ENCODE assay signal across 1 cellular context in genomic region chr15:99628374-99629001, GRCh38.
TF ChIP-seq lines count a peak whose summit lies in the region.

No MANE protein-coding gene starts in this region.

TF ChIP-seq in HepG2, 621 proteins besides CTCF, POLR2A, EP300 and RAD21 (continued from another document and continues in another):
- TF ChIP-seq, protein P1, sequence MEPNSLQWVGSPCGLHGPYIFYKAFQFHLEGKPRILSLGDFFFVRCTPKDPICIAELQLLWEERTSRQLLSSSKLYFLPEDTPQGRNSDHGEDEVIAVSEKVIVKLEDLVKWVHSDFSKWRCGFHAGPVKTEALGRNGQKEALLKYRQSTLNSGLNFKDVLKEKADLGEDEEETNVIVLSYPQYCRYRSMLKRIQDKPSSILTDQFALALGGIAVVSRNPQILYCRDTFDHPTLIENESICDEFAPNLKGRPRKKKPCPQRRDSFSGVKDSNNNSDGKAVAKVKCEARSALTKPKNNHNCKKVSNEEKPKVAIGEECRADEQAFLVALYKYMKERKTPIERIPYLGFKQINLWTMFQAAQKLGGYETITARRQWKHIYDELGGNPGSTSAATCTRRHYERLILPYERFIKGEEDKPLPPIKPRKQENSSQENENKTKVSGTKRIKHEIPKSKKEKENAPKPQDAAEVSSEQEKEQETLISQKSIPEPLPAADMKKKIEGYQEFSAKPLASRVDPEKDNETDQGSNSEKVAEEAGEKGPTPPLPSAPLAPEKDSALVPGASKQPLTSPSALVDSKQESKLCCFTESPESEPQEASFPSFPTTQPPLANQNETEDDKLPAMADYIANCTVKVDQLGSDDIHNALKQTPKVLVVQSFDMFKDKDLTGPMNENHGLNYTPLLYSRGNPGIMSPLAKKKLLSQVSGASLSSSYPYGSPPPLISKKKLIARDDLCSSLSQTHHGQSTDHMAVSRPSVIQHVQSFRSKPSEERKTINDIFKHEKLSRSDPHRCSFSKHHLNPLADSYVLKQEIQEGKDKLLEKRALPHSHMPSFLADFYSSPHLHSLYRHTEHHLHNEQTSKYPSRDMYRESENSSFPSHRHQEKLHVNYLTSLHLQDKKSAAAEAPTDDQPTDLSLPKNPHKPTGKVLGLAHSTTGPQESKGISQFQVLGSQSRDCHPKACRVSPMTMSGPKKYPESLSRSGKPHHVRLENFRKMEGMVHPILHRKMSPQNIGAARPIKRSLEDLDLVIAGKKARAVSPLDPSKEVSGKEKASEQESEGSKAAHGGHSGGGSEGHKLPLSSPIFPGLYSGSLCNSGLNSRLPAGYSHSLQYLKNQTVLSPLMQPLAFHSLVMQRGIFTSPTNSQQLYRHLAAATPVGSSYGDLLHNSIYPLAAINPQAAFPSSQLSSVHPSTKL (CRISPR knock-in tag; IDR thresholded peaks at IDR 0.05): peak; percentile 64; the same call in 1 of the 2 replicates
- TF ChIP-seq RFX1 (IDR thresholded peaks at IDR 0.05) (peak; percentile 30; the same call in 1 of the 2 replicates), SOX13 (IDR thresholded peaks at IDR 0.05) (no peak), SOX13 (CRISPR knock-in tag; conservative IDR thresholded peaks at IDR 0.05 in 1 of 2, IDR thresholded peaks at IDR 0.05 in 1 of 2) (peak in 1 of 2 experiments; percentile 69; a peak in 2 of 4 replicates), TP53 (CRISPR knock-in tag; conservative IDR thresholded peaks at IDR 0.05) (no peak), MLLT10 (CRISPR knock-in tag; IDR thresholded peaks at IDR 0.05) (no peak), ONECUT2 (CRISPR knock-in tag; IDR thresholded peaks at IDR 0.05) (0 out of 2 replicates have a peak, but pooled peaks have one; percentile 22), HNRNPH1 (optimal IDR thresholded peaks at IDR 0.05; ENCODE audit: low read depth, low read length) (no peak), ZNF513 (CRISPR knock-in tag; conservative IDR thresholded peaks at IDR 0.05) (no peak), NFIC (IDR thresholded peaks at IDR 0.05; ENCODE audit: low read length) (peak; percentile 48; the same call in 1 of the 2 replicates), CC2D1A (CRISPR knock-in tag; IDR thresholded peaks at IDR 0.05) (no peak), ZNF264 (CRISPR knock-in tag; IDR thresholded peaks at IDR 0.05) (no peak), ZNF891 (CRISPR knock-in tag; IDR thresholded peaks at IDR 0.05) (no peak), ZNF503 (CRISPR knock-in tag; IDR thresholded peaks at IDR 0.05) (no peak), GABPB1 (CRISPR knock-in tag; IDR thresholded peaks at IDR 0.05) (no peak), TSC22D2 (CRISPR knock-in tag; IDR thresholded peaks at IDR 0.05; ENCODE audit: borderline replicate concordance) (no peak), GATAD2A (CRISPR knock-in tag; IDR thresholded peaks at IDR 0.05) (peak; percentile 83), XRCC5 (optimal IDR thresholded peaks at IDR 0.05; ENCODE audit: low read length) (no peak), ASH2L (IDR thresholded peaks at IDR 0.05; ENCODE audit: insufficient read length, low read depth, low read length) (peak; percentile 38), RBAK (CRISPR knock-in tag; IDR thresholded peaks at IDR 0.05) (no peak), TBX3 (IDR thresholded peaks at IDR 0.05; ENCODE audit: borderline replicate concordance) (no peak), NCOA2 (CRISPR knock-in tag; IDR thresholded peaks at IDR 0.05) (peak; percentile 46; the same call in 1 of the 2 replicates), ZNF790 (CRISPR knock-in tag; IDR thresholded peaks at IDR 0.05; ENCODE audit: borderline replicate concordance) (no peak), JUND (CRISPR knock-in tag; IDR thresholded peaks at IDR 0.05) (no peak), CEBPB (IDR thresholded peaks at IDR 0.05; ENCODE audit: borderline replicate concordance, low read depth, low read length) (peak; percentile 65; the same call in 1 of the 2 replicates), JDP2 (CRISPR knock-in tag; IDR thresholded peaks at IDR 0.05; ENCODE audit: borderline replicate concordance) (no peak), HOXA7 (CRISPR knock-in tag; IDR thresholded peaks at IDR 0.05) (no peak), ZNF883 (CRISPR knock-in tag; IDR thresholded peaks at IDR 0.05; ENCODE audit: not compliant biosample characterization) (no peak), FOXA3 (CRISPR knock-in tag; IDR thresholded peaks at IDR 0.05) (peak; percentile 44), SMAD9 (CRISPR knock-in tag; IDR thresholded peaks at IDR 0.05) (no peak), PAXIP1 (CRISPR knock-in tag; conservative IDR thresholded peaks at IDR 0.05) (peak; percentile 64), HNF4A (CRISPR knock-in tag; IDR thresholded peaks at IDR 0.05) (0 out of 2 replicates have a peak, but pooled peaks have one; percentile 18), MIER3 (CRISPR knock-in tag; IDR thresholded peaks at IDR 0.05; ENCODE audit: borderline replicate concordance) (no peak), POGZ (CRISPR knock-in tag; IDR thresholded peaks at IDR 0.05) (0 out of 2 replicates have a peak, but pooled peaks have one; percentile 15), MTERF4 (CRISPR knock-in tag; IDR thresholded peaks at IDR 0.05) (no peak)
- TF ChIP-seq, protein P2, sequence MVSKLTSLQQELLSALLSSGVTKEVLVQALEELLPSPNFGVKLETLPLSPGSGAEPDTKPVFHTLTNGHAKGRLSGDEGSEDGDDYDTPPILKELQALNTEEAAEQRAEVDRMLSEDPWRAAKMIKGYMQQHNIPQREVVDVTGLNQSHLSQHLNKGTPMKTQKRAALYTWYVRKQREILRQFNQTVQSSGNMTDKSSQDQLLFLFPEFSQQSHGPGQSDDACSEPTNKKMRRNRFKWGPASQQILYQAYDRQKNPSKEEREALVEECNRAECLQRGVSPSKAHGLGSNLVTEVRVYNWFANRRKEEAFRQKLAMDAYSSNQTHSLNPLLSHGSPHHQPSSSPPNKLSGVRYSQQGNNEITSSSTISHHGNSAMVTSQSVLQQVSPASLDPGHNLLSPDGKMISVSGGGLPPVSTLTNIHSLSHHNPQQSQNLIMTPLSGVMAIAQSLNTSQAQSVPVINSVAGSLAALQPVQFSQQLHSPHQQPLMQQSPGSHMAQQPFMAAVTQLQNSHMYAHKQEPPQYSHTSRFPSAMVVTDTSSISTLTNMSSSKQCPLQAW (CRISPR knock-in tag; IDR thresholded peaks at IDR 0.05): no peak
- TF ChIP-seq, protein P3, sequence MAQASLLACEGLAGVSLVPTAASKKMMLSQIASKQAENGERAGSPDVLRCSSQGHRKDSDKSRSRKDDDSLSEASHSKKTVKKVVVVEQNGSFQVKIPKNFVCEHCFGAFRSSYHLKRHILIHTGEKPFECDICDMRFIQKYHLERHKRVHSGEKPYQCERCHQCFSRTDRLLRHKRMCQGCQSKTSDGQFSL (CRISPR knock-in tag; IDR thresholded peaks at IDR 0.05): no peak
- TF ChIP-seq, protein P4, sequence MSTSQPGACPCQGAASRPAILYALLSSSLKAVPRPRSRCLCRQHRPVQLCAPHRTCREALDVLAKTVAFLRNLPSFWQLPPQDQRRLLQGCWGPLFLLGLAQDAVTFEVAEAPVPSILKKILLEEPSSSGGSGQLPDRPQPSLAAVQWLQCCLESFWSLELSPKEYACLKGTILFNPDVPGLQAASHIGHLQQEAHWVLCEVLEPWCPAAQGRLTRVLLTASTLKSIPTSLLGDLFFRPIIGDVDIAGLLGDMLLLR (CRISPR knock-in tag; IDR thresholded peaks at IDR 0.05): no peak
- TF ChIP-seq, protein P5, sequence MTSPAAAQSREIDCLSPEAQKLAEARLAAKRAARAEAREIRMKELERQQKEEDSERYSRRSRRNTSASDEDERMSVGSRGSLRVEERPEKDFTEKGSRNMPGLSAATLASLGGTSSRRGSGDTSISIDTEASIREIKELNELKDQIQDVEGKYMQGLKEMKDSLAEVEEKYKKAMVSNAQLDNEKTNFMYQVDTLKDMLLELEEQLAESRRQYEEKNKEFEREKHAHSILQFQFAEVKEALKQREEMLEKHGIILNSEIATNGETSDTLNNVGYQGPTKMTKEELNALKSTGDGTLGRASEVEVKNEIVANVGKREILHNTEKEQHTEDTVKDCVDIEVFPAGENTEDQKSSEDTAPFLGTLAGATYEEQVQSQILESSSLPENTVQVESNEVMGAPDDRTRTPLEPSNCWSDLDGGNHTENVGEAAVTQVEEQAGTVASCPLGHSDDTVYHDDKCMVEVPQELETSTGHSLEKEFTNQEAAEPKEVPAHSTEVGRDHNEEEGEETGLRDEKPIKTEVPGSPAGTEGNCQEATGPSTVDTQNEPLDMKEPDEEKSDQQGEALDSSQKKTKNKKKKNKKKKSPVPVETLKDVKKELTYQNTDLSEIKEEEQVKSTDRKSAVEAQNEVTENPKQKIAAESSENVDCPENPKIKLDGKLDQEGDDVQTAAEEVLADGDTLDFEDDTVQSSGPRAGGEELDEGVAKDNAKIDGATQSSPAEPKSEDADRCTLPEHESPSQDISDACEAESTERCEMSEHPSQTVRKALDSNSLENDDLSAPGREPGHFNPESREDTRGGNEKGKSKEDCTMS (CRISPR knock-in tag; conservative IDR thresholded peaks at IDR 0.05): no peak
- TF ChIP-seq, protein P6, sequence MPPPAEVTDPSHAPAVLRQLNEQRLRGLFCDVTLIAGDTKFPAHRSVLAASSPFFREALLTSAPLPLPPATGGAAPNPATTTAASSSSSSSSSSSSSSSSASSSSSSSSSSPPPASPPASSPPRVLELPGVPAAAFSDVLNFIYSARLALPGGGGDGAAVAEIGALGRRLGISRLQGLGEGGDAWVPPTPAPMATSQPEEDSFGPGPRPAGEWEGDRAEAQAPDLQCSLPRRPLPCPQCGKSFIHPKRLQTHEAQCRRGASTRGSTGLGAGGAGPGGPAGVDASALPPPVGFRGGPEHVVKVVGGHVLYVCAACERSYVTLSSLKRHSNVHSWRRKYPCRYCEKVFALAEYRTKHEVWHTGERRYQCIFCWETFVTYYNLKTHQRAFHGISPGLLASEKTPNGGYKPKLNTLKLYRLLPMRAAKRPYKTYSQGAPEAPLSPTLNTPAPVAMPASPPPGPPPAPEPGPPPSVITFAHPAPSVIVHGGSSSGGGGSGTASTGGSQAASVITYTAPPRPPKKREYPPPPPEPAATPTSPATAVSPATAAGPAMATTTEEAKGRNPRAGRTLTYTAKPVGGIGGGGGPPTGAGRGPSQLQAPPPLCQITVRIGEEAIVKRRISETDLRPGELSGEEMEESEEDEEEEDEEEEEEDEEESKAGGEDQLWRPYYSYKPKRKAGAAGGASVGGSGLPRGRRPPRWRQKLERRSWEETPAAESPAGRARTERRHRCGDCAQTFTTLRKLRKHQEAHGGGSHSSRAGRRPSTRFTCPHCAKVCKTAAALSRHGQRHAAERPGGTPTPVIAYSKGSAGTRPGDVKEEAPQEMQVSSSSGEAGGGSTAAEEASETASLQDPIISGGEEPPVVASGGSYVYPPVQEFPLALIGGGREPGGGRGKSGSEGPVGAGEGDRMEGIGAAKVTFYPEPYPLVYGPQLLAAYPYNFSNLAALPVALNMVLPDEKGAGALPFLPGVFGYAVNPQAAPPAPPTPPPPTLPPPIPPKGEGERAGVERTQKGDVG (CRISPR knock-in tag; IDR thresholded peaks at IDR 0.05; ENCODE audit: borderline replicate concordance): no peak
